ENCODE assay signal across 10 cellular contexts in genomic region chr7:10308276-10308675, GRCh38.
"Had no signal": no experiment of that assay in that cellular context is flagged by ENCODE, and none has a peak within 500 bp of the region (broad histone marks: within the 10 kb centered on the region; RNA-seq: fewer than 3 reads in every experiment).

No MANE protein-coding gene starts in this region.

- DNase-seq: GM23248, GOT3, H7, H9, HCEC 1CT, HFFc6 had no signal

- ATAC-seq: GM23338, HCT116 had no signal

- H3K4me3 Mint-ChIP-seq: GM23338, H9, HFFc6 had no signal

- FAIRE-seq: H1 had no signal

- H3K4me1 Mint-ChIP-seq: GM23338, H9 had no signal

- H3K4me3 ChIP-seq: GM23248, GM23338, HAP-1 had no signal

- H3K27ac Mint-ChIP-seq: GM23338, H9, HFFc6 had no signal
